ENCODE assay signal across 15 cellular contexts in genomic region chr18:23565916-23566547, GRCh38.
"Had no signal": no experiment of that assay in that cellular context is flagged by ENCODE, and none has a peak within 500 bp of the region (broad histone marks: within the 10 kb centered on the region; RNA-seq: fewer than 3 reads in every experiment).

No MANE protein-coding gene starts in this region.

- DNase-seq: activated CD4-positive, alpha-beta memory T cell treated with anti-CD3 and anti-CD28 coated beads, Interleukin-2, amount 10 ng/mL, durations not matched to agents 7 days and 5 days; activated gamma-delta T cell treated with Interleukin-2 at 50 U/mL for 16 hours; activated naive CD8-positive, alpha-beta T cell treated with anti-CD3 and anti-CD28 coated beads for 36 hours; activated T-cell treated with anti-CD3 and anti-CD28 coated beads, Interleukin-2, amount 50 U/mL, for 72 hours; anterior cingulate cortex; dorsolateral prefrontal cortex; heart left ventricle; islet precursor cell; left ventricle myocardium superior; T-cell; T1000; transverse colon had no signal

- ATAC-seq: activated T-cell treated with anti-CD3 and anti-CD28 coated beads, Interleukin-2, amount 50 U/mL, for 72 hours; heart left ventricle; left ventricle myocardium superior; stimulated activated memory B cell treated with anti-CD40 and anti-IgM and Interleukin-4, amounts not matched to agents 10 μg/mL and 1 μg/mL and 100 μg/mL, for 72 hours; T-cell had no signal

- H3K4me3 Mint-ChIP-seq: activated CD4-positive, alpha-beta memory T cell treated with anti-CD3 and anti-CD28 coated beads, Interleukin-2, amount 10 ng/mL, durations not matched to agents 7 days and 5 days; activated naive CD8-positive, alpha-beta T cell treated with anti-CD3 and anti-CD28 coated beads for 36 hours; activated T-cell treated with anti-CD3 and anti-CD28 coated beads, Interleukin-2, amount 50 U/mL, for 72 hours; stimulated activated memory B cell treated with anti-CD40 and anti-IgM and Interleukin-4, amounts not matched to agents 10 μg/mL and 1 μg/mL and 100 μg/mL, for 72 hours; T-cell had no signal

- H3K4me1 Mint-ChIP-seq: stimulated activated memory B cell treated with anti-CD40 and anti-IgM and Interleukin-4, amounts not matched to agents 10 μg/mL and 1 μg/mL and 100 μg/mL, for 72 hours had no signal

- H3K4me3 ChIP-seq: dorsolateral prefrontal cortex, heart left ventricle, right atrium auricular region, smooth muscle cell, transverse colon had no signal

- H3K27me3 ChIP-seq: dorsolateral prefrontal cortex, heart left ventricle, right atrium auricular region, transverse colon had no signal

- H3K27ac ChIP-seq: heart left ventricle, right atrium auricular region, transverse colon had no signal

- H3K9me3 Mint-ChIP-seq: activated CD4-positive, alpha-beta memory T cell treated with anti-CD3 and anti-CD28 coated beads, Interleukin-2, amount 10 ng/mL, durations not matched to agents 7 days and 5 days; activated naive CD8-positive, alpha-beta T cell treated with anti-CD3 and anti-CD28 coated beads for 36 hours; activated T-cell treated with anti-CD3 and anti-CD28 coated beads, Interleukin-2, amount 50 U/mL, for 72 hours; stimulated activated memory B cell treated with anti-CD40 and anti-IgM and Interleukin-4, amounts not matched to agents 10 μg/mL and 1 μg/mL and 100 μg/mL, for 72 hours; T-cell had no signal

- H3K27ac Mint-ChIP-seq: activated CD4-positive, alpha-beta memory T cell treated with anti-CD3 and anti-CD28 coated beads, Interleukin-2, amount 10 ng/mL, durations not matched to agents 7 days and 5 days; activated naive CD8-positive, alpha-beta T cell treated with anti-CD3 and anti-CD28 coated beads for 36 hours; stimulated activated memory B cell treated with anti-CD40 and anti-IgM and Interleukin-4, amounts not matched to agents 10 μg/mL and 1 μg/mL and 100 μg/mL, for 72 hours had no signal

- H3K4me1 ChIP-seq: right atrium auricular region, transverse colon had no signal

- H3K9me3 ChIP-seq: heart left ventricle, right atrium auricular region, transverse colon had no signal

- H3K27me3 Mint-ChIP-seq: activated CD4-positive, alpha-beta memory T cell treated with anti-CD3 and anti-CD28 coated beads, Interleukin-2, amount 10 ng/mL, durations not matched to agents 7 days and 5 days; activated naive CD8-positive, alpha-beta T cell treated with anti-CD3 and anti-CD28 coated beads for 36 hours; stimulated activated memory B cell treated with anti-CD40 and anti-IgM and Interleukin-4, amounts not matched to agents 10 μg/mL and 1 μg/mL and 100 μg/mL, for 72 hours; T-cell had no signal
